Comparison of ENCODE assay signal across 17 cellular contexts in the genomic region with DNA sequence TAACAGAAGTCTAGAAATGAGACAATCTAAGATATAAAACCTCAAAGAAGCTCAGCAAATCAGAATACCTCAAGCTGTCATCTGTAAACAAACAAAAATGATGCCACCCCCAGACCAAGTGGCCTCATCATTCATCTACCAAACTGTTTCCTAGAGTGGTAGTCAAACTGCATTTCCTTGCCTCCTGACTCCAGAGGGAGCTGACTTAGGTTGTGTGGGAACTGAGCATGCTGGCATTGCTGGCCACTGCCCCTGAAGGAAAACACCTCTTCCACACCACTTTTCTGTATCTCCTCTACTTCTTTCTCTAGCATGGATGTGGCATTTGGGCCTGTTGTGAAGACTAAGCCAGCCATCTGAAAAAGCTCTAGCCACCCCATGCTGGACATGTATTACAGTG.
"Had no signal": no experiment of that assay in that cellular context is flagged by ENCODE, and none has a peak within 500 bp of the region (broad histone marks: within the 10 kb centered on the region; RNA-seq: fewer than 3 reads in every experiment).

No MANE protein-coding gene starts in this region.

- DNase-seq: activated CD4-positive, alpha-beta T cell treated with anti-CD3 and anti-CD28 coated beads, Interleukin-2, amount 50 U/mL, for 48 hours; activated naive CD4-positive, alpha-beta T cell treated with anti-CD3 and anti-CD28 coated beads for 36 hours; activated naive CD8-positive, alpha-beta T cell treated with anti-CD3 and anti-CD28 coated beads, Interleukin-2, amount 50 U/mL, for 24 hours; glutamatergic neuron; naive B cell; posterior cingulate gyrus; small intestine; stimulated activated CD4-positive, alpha-beta T cell treated with anti-CD3 and anti-CD28 coated beads, Interleukin-4, amount 100 ng/mL, for 24 hours; stimulated activated naive CD4-positive, alpha-beta T cell treated with Interleukin-2 at 50 U/mL for 16 hours; T-helper 1 cell; trophoblast cell had no signal

- H3K27ac Mint-ChIP-seq: activated naive CD4-positive, alpha-beta T cell treated with anti-CD3 and anti-CD28 coated beads for 36 hours; activated naive CD8-positive, alpha-beta T cell treated with anti-CD3 and anti-CD28 coated beads, Interleukin-2, amount 50 U/mL, for 24 hours; activated T-helper 2 cell treated with anti-CD3 and anti-CD28 coated beads, Interferon-gamma antibody, Interleukin-2, Interleukin-4, amounts not matched to agents 10 μg/mL and 5 μg/mL and 100 μg/mL, durations not matched to agents 14 hours and 24 hours and 36 hours had no signal

- H3K27me3 ChIP-seq: ascending aorta, suprapubic skin had no signal

- H3K27me3 Mint-ChIP-seq: activated naive CD8-positive, alpha-beta T cell treated with anti-CD3 and anti-CD28 coated beads, Interleukin-2, amount 50 U/mL, for 24 hours; naive B cell had no signal

- H3K4me3 ChIP-seq: ascending aorta, lung, suprapubic skin had no signal

- H3K4me3 Mint-ChIP-seq: activated naive CD4-positive, alpha-beta T cell treated with anti-CD3 and anti-CD28 coated beads for 36 hours; activated naive CD8-positive, alpha-beta T cell treated with anti-CD3 and anti-CD28 coated beads, Interleukin-2, amount 50 U/mL, for 24 hours; naive B cell had no signal

- H3K4me1 Mint-ChIP-seq: activated naive CD8-positive, alpha-beta T cell treated with anti-CD3 and anti-CD28 coated beads, Interleukin-2, amount 50 U/mL, for 24 hours had no signal

- ATAC-seq: activated naive CD8-positive, alpha-beta T cell treated with anti-CD3 and anti-CD28 coated beads, Interleukin-2, amount 50 U/mL, for 24 hours had no signal

- H3K9me3 Mint-ChIP-seq: activated naive CD4-positive, alpha-beta T cell treated with anti-CD3 and anti-CD28 coated beads for 36 hours; activated naive CD8-positive, alpha-beta T cell treated with anti-CD3 and anti-CD28 coated beads, Interleukin-2, amount 50 U/mL, for 24 hours; activated T-helper 2 cell treated with anti-CD3 and anti-CD28 coated beads, Interferon-gamma antibody, Interleukin-2, Interleukin-4, amounts not matched to agents 10 μg/mL and 5 μg/mL and 100 μg/mL, durations not matched to agents 14 hours and 24 hours and 36 hours; naive B cell had no signal

- H3K9me3 ChIP-seq: ascending aorta, neutrophil, suprapubic skin had no signal

- H3K36me3 ChIP-seq: ascending aorta, neutrophil, suprapubic skin had no signal

- H3K27ac ChIP-seq: neutrophil, suprapubic skin, VCaP had no signal
